ENCODE assay signal across 1 cellular context in the genomic region with DNA sequence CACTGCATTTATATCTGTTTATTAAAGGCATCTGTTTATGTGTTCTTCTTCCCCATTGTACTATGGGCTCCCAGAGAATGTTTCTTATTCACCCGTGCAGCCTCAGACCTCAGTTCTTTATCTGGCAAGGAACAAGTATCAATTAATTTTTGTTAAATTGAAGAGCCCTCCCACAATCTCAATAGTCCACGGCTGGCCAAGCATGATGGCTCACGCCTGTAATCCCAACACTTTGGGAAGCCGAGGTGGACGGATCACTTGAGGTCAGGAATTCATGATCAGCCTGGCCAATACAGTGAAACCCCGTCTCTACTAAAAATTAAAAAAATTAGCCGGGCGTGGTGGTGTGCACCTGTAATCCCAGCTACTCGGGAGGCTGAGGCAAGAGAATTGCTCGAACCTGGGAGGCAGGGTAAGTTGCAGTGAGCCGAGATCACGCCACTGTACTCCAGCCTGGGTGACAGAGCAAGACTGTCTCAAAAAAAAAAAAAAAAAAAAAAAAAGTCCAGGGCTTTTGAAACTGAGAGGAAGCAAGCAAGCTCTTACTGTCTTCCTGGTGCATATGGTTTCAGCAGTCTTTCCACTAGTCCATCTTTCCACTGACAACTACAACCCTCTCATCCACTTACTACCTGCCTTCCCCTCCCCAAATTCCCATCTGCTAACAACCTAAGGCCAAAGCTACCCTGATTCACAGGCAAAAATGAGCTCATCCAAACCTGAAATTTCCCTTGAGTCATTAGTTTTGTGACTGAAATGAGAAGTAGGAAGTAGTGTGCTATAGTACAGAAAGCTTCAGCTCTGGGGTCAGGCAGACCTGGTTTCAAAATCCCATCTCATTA.
TF ChIP-seq lines count a peak whose summit lies in the region.

No MANE protein-coding gene starts in this region.

TF ChIP-seq in GM12878, 131 proteins besides CTCF, POLR2A, EP300 and RAD21 (continued from another document and continues in another):
- TF ChIP-seq, protein P1, sequence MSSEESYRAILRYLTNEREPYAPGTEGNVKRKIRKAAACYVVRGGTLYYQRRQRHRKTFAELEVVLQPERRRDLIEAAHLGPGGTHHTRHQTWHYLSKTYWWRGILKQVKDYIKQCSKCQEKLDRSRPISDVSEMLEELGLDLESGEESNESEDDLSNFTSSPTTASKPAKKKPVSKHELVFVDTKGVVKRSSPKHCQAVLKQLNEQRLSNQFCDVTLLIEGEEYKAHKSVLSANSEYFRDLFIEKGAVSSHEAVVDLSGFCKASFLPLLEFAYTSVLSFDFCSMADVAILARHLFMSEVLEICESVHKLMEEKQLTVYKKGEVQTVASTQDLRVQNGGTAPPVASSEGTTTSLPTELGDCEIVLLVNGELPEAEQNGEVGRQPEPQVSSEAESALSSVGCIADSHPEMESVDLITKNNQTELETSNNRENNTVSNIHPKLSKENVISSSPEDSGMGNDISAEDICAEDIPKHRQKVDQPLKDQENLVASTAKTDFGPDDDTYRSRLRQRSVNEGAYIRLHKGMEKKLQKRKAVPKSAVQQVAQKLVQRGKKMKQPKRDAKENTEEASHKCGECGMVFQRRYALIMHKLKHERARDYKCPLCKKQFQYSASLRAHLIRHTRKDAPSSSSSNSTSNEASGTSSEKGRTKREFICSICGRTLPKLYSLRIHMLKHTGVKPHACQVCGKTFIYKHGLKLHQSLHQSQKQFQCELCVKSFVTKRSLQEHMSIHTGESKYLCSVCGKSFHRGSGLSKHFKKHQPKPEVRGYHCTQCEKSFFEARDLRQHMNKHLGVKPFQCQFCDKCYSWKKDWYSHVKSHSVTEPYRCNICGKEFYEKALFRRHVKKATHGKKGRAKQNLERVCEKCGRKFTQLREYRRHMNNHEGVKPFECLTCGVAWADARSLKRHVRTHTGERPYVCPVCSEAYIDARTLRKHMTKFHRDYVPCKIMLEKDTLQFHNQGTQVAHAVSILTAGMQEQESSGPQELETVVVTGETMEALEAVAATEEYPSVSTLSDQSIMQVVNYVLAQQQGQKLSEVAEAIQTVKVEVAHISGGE (CRISPR knock-in tag; IDR thresholded peaks at IDR 0.05) = no peak
- TF ChIP-seq BCL11A (IDR thresholded peaks at IDR 0.05; ENCODE audit: low read depth, low read length) = 0 out of 2 replicates have a peak, but pooled peaks have one; percentile 48
- TF ChIP-seq, protein P2, sequence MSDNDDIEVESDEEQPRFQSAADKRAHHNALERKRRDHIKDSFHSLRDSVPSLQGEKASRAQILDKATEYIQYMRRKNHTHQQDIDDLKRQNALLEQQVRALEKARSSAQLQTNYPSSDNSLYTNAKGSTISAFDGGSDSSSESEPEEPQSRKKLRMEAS (IDR thresholded peaks at IDR 0.05; ENCODE audit: low read depth, low read length) = no peak
- TF ChIP-seq RAD51 (IDR thresholded peaks at IDR 0.05) = no peak
- TF ChIP-seq IKZF2 (IDR thresholded peaks at IDR 0.05) = peak; percentile 41 to 55; a peak in 1 of 4 replicates
- no peak for TF ChIP-seq NR2F1 (conservative IDR thresholded peaks at IDR 0.05)
- TF ChIP-seq EED (IDR thresholded peaks at IDR 0.05; ENCODE audit: low read depth) = peak; percentile 33; the same call in 1 of the 2 replicates
- no peak for TF ChIP-seq CHD1 (IDR thresholded peaks at IDR 0.05; ENCODE audit: low read depth, low read length)
- no peak for TF ChIP-seq SMAD5 (IDR thresholded peaks at IDR 0.05; ENCODE audit: low read depth)
- TF ChIP-seq, protein P3, sequence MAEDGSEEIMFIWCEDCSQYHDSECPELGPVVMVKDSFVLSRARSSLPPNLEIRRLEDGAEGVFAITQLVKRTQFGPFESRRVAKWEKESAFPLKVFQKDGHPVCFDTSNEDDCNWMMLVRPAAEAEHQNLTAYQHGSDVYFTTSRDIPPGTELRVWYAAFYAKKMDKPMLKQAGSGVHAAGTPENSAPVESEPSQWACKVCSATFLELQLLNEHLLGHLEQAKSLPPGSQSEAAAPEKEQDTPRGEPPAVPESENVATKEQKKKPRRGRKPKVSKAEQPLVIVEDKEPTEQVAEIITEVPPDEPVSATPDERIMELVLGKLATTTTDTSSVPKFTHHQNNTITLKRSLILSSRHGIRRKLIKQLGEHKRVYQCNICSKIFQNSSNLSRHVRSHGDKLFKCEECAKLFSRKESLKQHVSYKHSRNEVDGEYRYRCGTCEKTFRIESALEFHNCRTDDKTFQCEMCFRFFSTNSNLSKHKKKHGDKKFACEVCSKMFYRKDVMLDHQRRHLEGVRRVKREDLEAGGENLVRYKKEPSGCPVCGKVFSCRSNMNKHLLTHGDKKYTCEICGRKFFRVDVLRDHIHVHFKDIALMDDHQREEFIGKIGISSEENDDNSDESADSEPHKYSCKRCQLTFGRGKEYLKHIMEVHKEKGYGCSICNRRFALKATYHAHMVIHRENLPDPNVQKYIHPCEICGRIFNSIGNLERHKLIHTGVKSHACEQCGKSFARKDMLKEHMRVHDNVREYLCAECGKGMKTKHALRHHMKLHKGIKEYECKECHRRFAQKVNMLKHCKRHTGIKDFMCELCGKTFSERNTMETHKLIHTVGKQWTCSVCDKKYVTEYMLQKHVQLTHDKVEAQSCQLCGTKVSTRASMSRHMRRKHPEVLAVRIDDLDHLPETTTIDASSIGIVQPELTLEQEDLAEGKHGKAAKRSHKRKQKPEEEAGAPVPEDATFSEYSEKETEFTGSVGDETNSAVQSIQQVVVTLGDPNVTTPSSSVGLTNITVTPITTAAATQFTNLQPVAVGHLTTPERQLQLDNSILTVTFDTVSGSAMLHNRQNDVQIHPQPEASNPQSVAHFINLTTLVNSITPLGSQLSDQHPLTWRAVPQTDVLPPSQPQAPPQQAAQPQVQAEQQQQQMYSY (CRISPR knock-in tag; IDR thresholded peaks at IDR 0.05) = no peak
- no peak for TF ChIP-seq DPF2 (IDR thresholded peaks at IDR 0.05)
- TF ChIP-seq HDGF (IDR thresholded peaks at IDR 0.05) = no peak
- 0 out of 2 replicates have a peak, but pooled peaks have one; percentile 6 for TF ChIP-seq CREB1 (IDR thresholded peaks at IDR 0.05; ENCODE audit: low read depth)
- TF ChIP-seq ZZZ3 (IDR thresholded peaks at IDR 0.05; ENCODE audit: control insufficient read depth, insufficient read length, low read depth) = no peak
- no peak for TF ChIP-seq SMC3 (IDR thresholded peaks at IDR 0.05; ENCODE audit: borderline replicate concordance, low read length)
- TF ChIP-seq SRF (IDR thresholded peaks at IDR 0.05; ENCODE audit: low read depth in 2 of 2, low read length in 2 of 2) = no peak
- no peak for TF ChIP-seq POU2F2 (IDR thresholded peaks at IDR 0.05; ENCODE audit: borderline replicate concordance, low read depth, low read length)
- no peak for TF ChIP-seq CHD4 (IDR thresholded peaks at IDR 0.05)
- peak in 1 of 2 experiments; percentile 57; a peak in 1 of 4 replicates for TF ChIP-seq BHLHE40 (IDR thresholded peaks at IDR 0.05; ENCODE audit: borderline replicate concordance in 1 of 2, low read depth in 2 of 2, low read length in 1 of 2)
- peak; percentile 64; the same call in 1 of the 2 replicates for TF ChIP-seq IRF4 (IDR thresholded peaks at IDR 0.05; ENCODE audit: low read depth, low read length)
- no peak for TF ChIP-seq CEBPB (IDR thresholded peaks at IDR 0.05; ENCODE audit: borderline replicate concordance in 1 of 2, low read depth in 2 of 2, low read length in 2 of 2)
- no peak for TF ChIP-seq KAT2A (conservative IDR thresholded peaks at IDR 0.05; ENCODE audit: control insufficient read depth, low read depth, low read length)
- TF ChIP-seq BACH1 (IDR thresholded peaks at IDR 0.05; ENCODE audit: borderline replicate concordance) = no peak
- no peak for TF ChIP-seq SREBF2 (IDR thresholded peaks at IDR 0.05; ENCODE audit: low read length)
- no peak for TF ChIP-seq SMAD1 (IDR thresholded peaks at IDR 0.05; ENCODE audit: low read depth, partially characterized antibody)
- TF ChIP-seq SP1 (IDR thresholded peaks at IDR 0.05; ENCODE audit: low read depth, low read length) = no peak
- TF ChIP-seq SPI1 (IDR thresholded peaks at IDR 0.05; ENCODE audit: borderline replicate concordance, insufficient read depth, low read depth, low read length) = no peak
- TF ChIP-seq GABPA (IDR thresholded peaks at IDR 0.05; ENCODE audit: low read depth) = no peak
- peak; percentile 58; the same call in 1 of the 2 replicates for TF ChIP-seq MTA3 (IDR thresholded peaks at IDR 0.05; ENCODE audit: borderline replicate concordance, low read length)
- TF ChIP-seq KLF5 (IDR thresholded peaks at IDR 0.05; ENCODE audit: partially characterized antibody) = no peak
- TF ChIP-seq, protein P4, sequence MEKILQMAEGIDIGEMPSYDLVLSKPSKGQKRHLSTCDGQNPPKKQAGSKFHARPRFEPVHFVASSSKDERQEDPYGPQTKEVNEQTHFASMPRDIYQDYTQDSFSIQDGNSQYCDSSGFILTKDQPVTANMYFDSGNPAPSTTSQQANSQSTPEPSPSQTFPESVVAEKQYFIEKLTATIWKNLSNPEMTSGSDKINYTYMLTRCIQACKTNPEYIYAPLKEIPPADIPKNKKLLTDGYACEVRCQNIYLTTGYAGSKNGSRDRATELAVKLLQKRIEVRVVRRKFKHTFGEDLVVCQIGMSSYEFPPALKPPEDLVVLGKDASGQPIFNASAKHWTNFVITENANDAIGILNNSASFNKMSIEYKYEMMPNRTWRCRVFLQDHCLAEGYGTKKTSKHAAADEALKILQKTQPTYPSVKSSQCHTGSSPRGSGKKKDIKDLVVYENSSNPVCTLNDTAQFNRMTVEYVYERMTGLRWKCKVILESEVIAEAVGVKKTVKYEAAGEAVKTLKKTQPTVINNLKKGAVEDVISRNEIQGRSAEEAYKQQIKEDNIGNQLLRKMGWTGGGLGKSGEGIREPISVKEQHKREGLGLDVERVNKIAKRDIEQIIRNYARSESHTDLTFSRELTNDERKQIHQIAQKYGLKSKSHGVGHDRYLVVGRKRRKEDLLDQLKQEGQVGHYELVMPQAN (conservative IDR thresholded peaks at IDR 0.05) = no peak
- no peak for TF ChIP-seq EZH2 (IDR thresholded peaks at IDR 0.05; ENCODE audit: borderline replicate concordance, control insufficient read depth, low read depth, low read length)
- TF ChIP-seq KDM1A (IDR thresholded peaks at IDR 0.05; ENCODE audit: borderline replicate concordance) = no peak
- TF ChIP-seq, protein P5, sequence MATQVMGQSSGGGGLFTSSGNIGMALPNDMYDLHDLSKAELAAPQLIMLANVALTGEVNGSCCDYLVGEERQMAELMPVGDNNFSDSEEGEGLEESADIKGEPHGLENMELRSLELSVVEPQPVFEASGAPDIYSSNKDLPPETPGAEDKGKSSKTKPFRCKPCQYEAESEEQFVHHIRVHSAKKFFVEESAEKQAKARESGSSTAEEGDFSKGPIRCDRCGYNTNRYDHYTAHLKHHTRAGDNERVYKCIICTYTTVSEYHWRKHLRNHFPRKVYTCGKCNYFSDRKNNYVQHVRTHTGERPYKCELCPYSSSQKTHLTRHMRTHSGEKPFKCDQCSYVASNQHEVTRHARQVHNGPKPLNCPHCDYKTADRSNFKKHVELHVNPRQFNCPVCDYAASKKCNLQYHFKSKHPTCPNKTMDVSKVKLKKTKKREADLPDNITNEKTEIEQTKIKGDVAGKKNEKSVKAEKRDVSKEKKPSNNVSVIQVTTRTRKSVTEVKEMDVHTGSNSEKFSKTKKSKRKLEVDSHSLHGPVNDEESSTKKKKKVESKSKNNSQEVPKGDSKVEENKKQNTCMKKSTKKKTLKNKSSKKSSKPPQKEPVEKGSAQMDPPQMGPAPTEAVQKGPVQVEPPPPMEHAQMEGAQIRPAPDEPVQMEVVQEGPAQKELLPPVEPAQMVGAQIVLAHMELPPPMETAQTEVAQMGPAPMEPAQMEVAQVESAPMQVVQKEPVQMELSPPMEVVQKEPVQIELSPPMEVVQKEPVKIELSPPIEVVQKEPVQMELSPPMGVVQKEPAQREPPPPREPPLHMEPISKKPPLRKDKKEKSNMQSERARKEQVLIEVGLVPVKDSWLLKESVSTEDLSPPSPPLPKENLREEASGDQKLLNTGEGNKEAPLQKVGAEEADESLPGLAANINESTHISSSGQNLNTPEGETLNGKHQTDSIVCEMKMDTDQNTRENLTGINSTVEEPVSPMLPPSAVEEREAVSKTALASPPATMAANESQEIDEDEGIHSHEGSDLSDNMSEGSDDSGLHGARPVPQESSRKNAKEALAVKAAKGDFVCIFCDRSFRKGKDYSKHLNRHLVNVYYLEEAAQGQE (IDR thresholded peaks at IDR 0.05; ENCODE audit: low read depth, low read length) = no peak
- peak in 1 of 2 experiments; percentile 77; a peak in 1 of 4 replicates for TF ChIP-seq ETV6 (conservative IDR thresholded peaks at IDR 0.05 in 1 of 2, IDR thresholded peaks at IDR 0.05 in 1 of 2; ENCODE audit: borderline replicate concordance in 1 of 2, low read depth in 1 of 2)
- TF ChIP-seq, protein P6, sequence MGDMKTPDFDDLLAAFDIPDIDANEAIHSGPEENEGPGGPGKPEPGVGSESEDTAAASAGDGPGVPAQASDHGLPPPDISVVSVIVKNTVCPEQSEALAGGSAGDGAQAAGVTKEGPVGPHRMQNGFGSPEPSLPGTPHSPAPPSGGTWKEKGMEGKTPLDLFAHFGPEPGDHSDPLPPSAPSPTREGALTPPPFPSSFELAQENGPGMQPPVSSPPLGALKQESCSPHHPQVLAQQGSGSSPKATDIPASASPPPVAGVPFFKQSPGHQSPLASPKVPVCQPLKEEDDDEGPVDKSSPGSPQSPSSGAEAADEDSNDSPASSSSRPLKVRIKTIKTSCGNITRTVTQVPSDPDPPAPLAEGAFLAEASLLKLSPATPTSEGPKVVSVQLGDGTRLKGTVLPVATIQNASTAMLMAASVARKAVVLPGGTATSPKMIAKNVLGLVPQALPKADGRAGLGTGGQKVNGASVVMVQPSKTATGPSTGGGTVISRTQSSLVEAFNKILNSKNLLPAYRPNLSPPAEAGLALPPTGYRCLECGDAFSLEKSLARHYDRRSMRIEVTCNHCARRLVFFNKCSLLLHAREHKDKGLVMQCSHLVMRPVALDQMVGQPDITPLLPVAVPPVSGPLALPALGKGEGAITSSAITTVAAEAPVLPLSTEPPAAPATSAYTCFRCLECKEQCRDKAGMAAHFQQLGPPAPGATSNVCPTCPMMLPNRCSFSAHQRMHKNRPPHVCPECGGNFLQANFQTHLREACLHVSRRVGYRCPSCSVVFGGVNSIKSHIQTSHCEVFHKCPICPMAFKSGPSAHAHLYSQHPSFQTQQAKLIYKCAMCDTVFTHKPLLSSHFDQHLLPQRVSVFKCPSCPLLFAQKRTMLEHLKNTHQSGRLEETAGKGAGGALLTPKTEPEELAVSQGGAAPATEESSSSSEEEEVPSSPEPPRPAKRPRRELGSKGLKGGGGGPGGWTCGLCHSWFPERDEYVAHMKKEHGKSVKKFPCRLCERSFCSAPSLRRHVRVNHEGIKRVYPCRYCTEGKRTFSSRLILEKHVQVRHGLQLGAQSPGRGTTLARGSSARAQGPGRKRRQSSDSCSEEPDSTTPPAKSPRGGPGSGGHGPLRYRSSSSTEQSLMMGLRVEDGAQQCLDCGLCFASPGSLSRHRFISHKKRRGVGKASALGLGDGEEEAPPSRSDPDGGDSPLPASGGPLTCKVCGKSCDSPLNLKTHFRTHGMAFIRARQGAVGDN (IDR thresholded peaks at IDR 0.05) = no peak
- no peak for TF ChIP-seq TAF1 (IDR thresholded peaks at IDR 0.05; ENCODE audit: borderline replicate concordance, low read depth, low read length)
- TF ChIP-seq, protein P7, sequence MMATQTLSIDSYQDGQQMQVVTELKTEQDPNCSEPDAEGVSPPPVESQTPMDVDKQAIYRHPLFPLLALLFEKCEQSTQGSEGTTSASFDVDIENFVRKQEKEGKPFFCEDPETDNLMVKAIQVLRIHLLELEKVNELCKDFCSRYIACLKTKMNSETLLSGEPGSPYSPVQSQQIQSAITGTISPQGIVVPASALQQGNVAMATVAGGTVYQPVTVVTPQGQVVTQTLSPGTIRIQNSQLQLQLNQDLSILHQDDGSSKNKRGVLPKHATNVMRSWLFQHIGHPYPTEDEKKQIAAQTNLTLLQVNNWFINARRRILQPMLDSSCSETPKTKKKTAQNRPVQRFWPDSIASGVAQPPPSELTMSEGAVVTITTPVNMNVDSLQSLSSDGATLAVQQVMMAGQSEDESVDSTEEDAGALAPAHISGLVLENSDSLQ (IDR thresholded peaks at IDR 0.05) = no peak
- TF ChIP-seq CHD2 (IDR thresholded peaks at IDR 0.05; ENCODE audit: borderline replicate concordance, low read depth, low read length) = no peak
- TF ChIP-seq GATAD2B (conservative IDR thresholded peaks at IDR 0.05; ENCODE audit: low read depth) = no peak
- no peak for TF ChIP-seq YBX1 (IDR thresholded peaks at IDR 0.05)
